In genomic region chr6:145963216-145964068, GRCh38 we compare ENCODE assay signal across 8 cellular contexts. TPM values are rescaled to one million over a fixed set of nuclear protein-coding genes. Genes with fewer than 3 reads are reported as not detected.
DNase-seq lines count a peak whose midpoint lies in the region; ATAC-seq and TF ChIP-seq lines count a peak whose summit lies in the region.

No MANE protein-coding gene starts in this region.

- ATAC-seq in GM18870 (IDR thresholded peaks at IDR 0.05; ENCODE audit: unreplicated experiment) = peak; percentile 11
- peak; percentile 27 for ATAC-seq in HG03135 (IDR thresholded peaks at IDR 0.05; ENCODE audit: unreplicated experiment)

- POLR2A ChIA-PET in A673 (lab: Charles Lee; ENCODE audit: low non-redundant PET) = interaction anchor here (0.6 to 0.7 kb wide), 2 partner anchors 8 to 34 kb away, joined by 3 to 4 read pairs; no protein-coding TSS in a partner anchor

- H3K27me3 ChIP-seq in A673 (replicated peaks; ENCODE audit: insufficient read depth, low read depth, low read length, poor library complexity) = no peaks in the 10 kb centered on the region

- peak; percentile 57 for DNase-seq in A673 (ENCODE audit: low spot score)
- peak; percentile 21 for DNase-seq in NOMO-1 treated with dmso at 0.1 percent for 144 hours (lab: John Stamatoyannopoulos, UW; ENCODE audit: unreplicated experiment)
- peak; percentile 17 for DNase-seq in activated T-helper 9 cell treated with anti-CD3 and anti-CD28 coated beads, Interleukin-2, amount 50 U/mL, for 16 hours (ENCODE audit: low read depth)
- DNase-seq in foreskin melanocyte = peak; percentile 43
- peak in 29 of 56 donors; percentile 29 to 80 (median 61) for DNase-seq in nucleus accumbens (lab: John Stamatoyannopoulos, UW)

- TF ChIP-seq CTCF in A673 (conservative IDR thresholded peaks at IDR 0.05; ENCODE audit: low read depth, low read length) = no peak

- intact Hi-C loops in A673 (cut with micrococcal nuclease; ENCODE audit: unreplicated experiment) = no loop called here

- H3K27ac ChIP-seq in A673 (ENCODE audit: low read depth, low read length, poor library complexity, severe bottlenecking) = peak overlapping the region; percentile 76
- H3K27ac ChIP-seq in temporal lobe (ENCODE audit: low read depth, low read length) = peak overlapping the region; percentile 31

- CTCF ChIA-PET in A673 (lab: Charles Lee) = interaction anchor here (0.6 kb wide), 1 partner anchor 70 kb away, joined by 3 read pairs; no protein-coding TSS in a partner anchor

- H3K9me3 ChIP-seq in A673 (ENCODE audit: low read depth, low read length, poor library complexity, severe bottlenecking) = no peaks in the 10 kb centered on the region

- BruUV-seq in A673 (replicated peaks; lab: Mats Ljungman, UMichigan) = no TSS peak

- peak overlapping the region; percentile 73 for H3K4me3 ChIP-seq in A673 (ENCODE audit: low read depth, low read length, poor library complexity, severe bottlenecking)

- peaks cover 5% of the 10 kb centered on the region for H3K4me1 ChIP-seq in A673 (ENCODE audit: insufficient read depth, low read length, poor library complexity, severe bottlenecking)

- no peaks in the 10 kb centered on the region for H3K36me3 ChIP-seq in A673 (ENCODE audit: insufficient read depth, low read length, poor library complexity, severe bottlenecking)

RNA-seq across cellular contexts. Expression of gene SHPRH, which starts 0.7 kb away (rescaled TPM):
- total RNA-seq in A673 (2021) (21.3 and 21.4 TPM in 2 replicates), temporal lobe (55.6 TPM)

Comparison
In these comparisons a context has a peak if more than half of its experiments do, and no peak if none do; other contexts are left out.
1. Peak in every context shown above with its lines: DNase-seq, ATAC-seq, H3K4me3 ChIP-seq and H3K27ac ChIP-seq.